ENCODE assay signal across 25 cellular contexts in genomic region chr17:50837980-50838954, GRCh38. TPM values are rescaled to one million over a fixed set of nuclear protein-coding genes. Genes with fewer than 3 reads are reported as not detected.
DNase-seq lines count a peak whose midpoint lies in the region; FAIRE-seq and TF ChIP-seq lines count a peak whose summit lies in the region.
"Had no signal": no experiment of that assay in that cellular context is flagged by ENCODE, and none has a peak within 500 bp of the region (broad histone marks: within the 10 kb centered on the region; RNA-seq: fewer than 3 reads in every experiment).

No MANE protein-coding gene starts in this region.

- peaks cover 7% of the 10 kb centered on the region for H3K9me3 Mint-ChIP-seq in glutamatergic neuron (ENCODE audit: unreplicated experiment)
- H3K9me3 Mint-ChIP-seq: dendritic cell treated with granulocyte-macrophage colony-stimulating factor and Interleukin-4, amounts not matched to agents 40 ng/mL and 50 ng/mL, for 4 days; naive thymus-derived CD4-positive, alpha-beta T cell; stimulated activated naive CD8-positive, alpha-beta T cell treated with anti-CD3 and anti-CD28 coated beads, Interleukin-15, amount 100 ng/mL, for 72 hours had no signal

- no peaks in the 10 kb centered on the region for H3K9me3 ChIP-seq in WERI-Rb-1 (ENCODE audit: severe bottlenecking)
- H3K9me3 ChIP-seq: BLaER1 treated with 17β-estradiol and CSF1 and Interleukin-3, amounts not matched to agents 10 nM and 100 nM; MG63 had no signal

- peaks cover 43% of the 10 kb centered on the region for H3K4me1 Mint-ChIP-seq in glutamatergic neuron (ENCODE audit: low read depth, unreplicated experiment)

- H3K36me3 Mint-ChIP-seq in glutamatergic neuron (ENCODE audit: unreplicated experiment) = no peaks in the 10 kb centered on the region
- H3K36me3 Mint-ChIP-seq: naive thymus-derived CD4-positive, alpha-beta T cell had no signal

- peak overlapping the region; percentile 44 for H3K27ac Mint-ChIP-seq in glutamatergic neuron (ENCODE audit: unreplicated experiment)
- H3K27ac Mint-ChIP-seq: dendritic cell treated with granulocyte-macrophage colony-stimulating factor and Interleukin-4, amounts not matched to agents 40 ng/mL and 50 ng/mL, for 4 days; progenitor cell of endocrine pancreas had no signal

- H3K36me3 ChIP-seq in WERI-Rb-1 = no peaks in the 10 kb centered on the region; the same call in 1 of the 2 replicates
- H3K36me3 ChIP-seq: BLaER1 treated with 17β-estradiol and CSF1 and Interleukin-3, amounts not matched to agents 10 nM and 100 nM; brain microvascular endothelial cell; MG63 had no signal

- DNase-seq in Ammon's horn (ENCODE audit: low spot score) (peak; percentile 84), WERI-Rb-1 (peak; percentile 53), glutamatergic neuron (no peak), nucleus accumbens (lab: John Stamatoyannopoulos, UW) (peak in 32 of 56 donors; percentile 15 to 66 (median 46)), urothelium cell line (ENCODE audit: low spot score) (no peak), CD1c-positive myeloid dendritic cell (ENCODE audit: extremely low spot score) (no peak), GM19240 (ENCODE audit: insufficient read length, low spot score) (no peak)
- DNase-seq in stimulated activated CD4-positive, alpha-beta T cell treated with anti-CD3 and anti-CD28 coated beads, Interleukin-15, amount 100 ng/mL, for 24 hours = no peak
- DNase-seq: brain microvascular endothelial cell; left cardiac atrium; mesendoderm; MG63; naive thymus-derived CD4-positive, alpha-beta T cell; NCI-H1436 treated with DMSO at 0.1 percent for 48 hours; NCI-H2171; NCI-H524 treated with DMSO at 0.1 percent for 48 hours; stimulated activated CD4-positive, alpha-beta T cell treated with anti-CD3 and anti-CD28 coated beads, Interleukin-4, amount 100 ng/mL, for 24 hours; stimulated activated naive CD8-positive, alpha-beta T cell treated with anti-CD3 and anti-CD28 coated beads, Interleukin-15, amount 100 ng/mL, for 72 hours; T1000 had no signal

- H3K27ac ChIP-seq in WERI-Rb-1 = peak overlapping the region; percentile 78
- H3K27ac ChIP-seq: BLaER1 treated with 17β-estradiol and CSF1 and Interleukin-3, amounts not matched to agents 10 nM and 100 nM; brain microvascular endothelial cell; epithelial cell of prostate; RWPE1 had no signal

- FAIRE-seq in urothelium cell line (lab: Jason Lieb, UNC) = no peak
- FAIRE-seq: D721Med had no signal

- H3K4me3 Mint-ChIP-seq in glutamatergic neuron (ENCODE audit: unreplicated experiment) = peak overlapping the region; percentile 28
- H3K4me3 Mint-ChIP-seq: dendritic cell treated with granulocyte-macrophage colony-stimulating factor and Interleukin-4, amounts not matched to agents 40 ng/mL and 50 ng/mL, for 4 days; naive thymus-derived CD4-positive, alpha-beta T cell; stimulated activated naive CD8-positive, alpha-beta T cell treated with anti-CD3 and anti-CD28 coated beads, Interleukin-15, amount 100 ng/mL, for 72 hours had no signal

- no peak overlapping the region for H3K4me3 ChIP-seq in WERI-Rb-1 (ENCODE audit: low read depth, low read length)
- H3K4me3 ChIP-seq: BLaER1 treated with 17β-estradiol and CSF1 and Interleukin-3, amounts not matched to agents 10 nM and 100 nM; MG63 had no signal

- no peaks in the 10 kb centered on the region for H3K27me3 ChIP-seq in WERI-Rb-1 (ENCODE audit: insufficient read depth, low read depth, severe bottlenecking)
- H3K27me3 ChIP-seq: BLaER1 treated with 17β-estradiol and CSF1 and Interleukin-3, amounts not matched to agents 10 nM and 100 nM; brain microvascular endothelial cell; MG63 had no signal

- TF ChIP-seq CTCF in WERI-Rb-1 (IDR thresholded peaks at IDR 0.05; ENCODE audit: low read depth, low read length) (no peak), glutamatergic neuron (IDR thresholded peaks at IDR 0.05; ENCODE audit: partially characterized antibody, unreplicated experiment) (no peak)

- peaks cover 12% of the 10 kb centered on the region for H3K27me3 Mint-ChIP-seq in glutamatergic neuron (ENCODE audit: unreplicated experiment)

RNA-seq across cellular contexts. Expression of gene WFIKKN2, which starts 2.9 kb away (rescaled TPM):
- total RNA-seq in glutamatergic neuron (ENCODE audit: unreplicated experiment) = 3.5 TPM
- total RNA-seq: naive thymus-derived CD4-positive, alpha-beta T cell; progenitor cell of endocrine pancreas had no signal

RNA-seq across cellular contexts. Expression of gene TOB1, which starts 27.9 kb away (rescaled TPM):
- 78.7 TPM for total RNA-seq in glutamatergic neuron (ENCODE audit: unreplicated experiment)

Comparison
In these comparisons a context has a peak if more than half of its experiments do, and no peak if none do; other contexts are left out.
1. DNase-seq: peak in Ammon's horn (single experiment), WERI-Rb-1 (single experiment) and nucleus accumbens (32 of 56); none in glutamatergic neuron (single experiment), urothelium cell line (single experiment), CD1c-positive myeloid dendritic cell (single experiment), GM19240 (single experiment) and stimulated activated CD4-positive, alpha-beta T cell treated with anti-CD3 and anti-CD28 coated beads, Interleukin-15, amount 100 ng/mL, for 24 hours (single experiment).